ENCODE assay signal across 8 cellular contexts in genomic region chr13:108214511-108215383, GRCh38. TPM values are rescaled to one million over a fixed set of nuclear protein-coding genes. Genes with fewer than 3 reads are reported as not detected.
A peak's percentile ranks its signal among the peaks of the same experiment; 100 is the strongest.
DNase-seq lines count a peak whose midpoint lies in the region; ATAC-seq and TF ChIP-seq lines count a peak whose summit lies in the region.

No MANE protein-coding gene starts in this region.

- H3K4me3 Mint-ChIP-seq in activated CD4-positive, alpha-beta memory T cell treated with anti-CD3 and anti-CD28 coated beads, Interleukin-2, amount 10 ng/mL, durations not matched to agents 7 days and 5 days = peak overlapping the region; percentile 75

- ATAC-seq in Right ventricle myocardium inferior (no peak), psoas muscle (no peak), HG03521 (IDR thresholded peaks at IDR 0.05; ENCODE audit: unreplicated experiment) (no peak), HG02763 (IDR thresholded peaks at IDR 0.05; ENCODE audit: unreplicated experiment) (no peak)

- DNase-seq in Right ventricle myocardium inferior (ENCODE audit: missing footprints) = peak; percentile 63
- DNase-seq in cardiac septum (ENCODE audit: low spot score) = no peak
- DNase-seq in activated CD4-positive, alpha-beta memory T cell treated with anti-CD3 and anti-CD28 coated beads, Interleukin-2, amount 10 ng/mL, durations not matched to agents 7 days and 5 days = no peak
- DNase-seq in glomerular visceral epithelial cell (ENCODE audit: extremely low spot score) = peak; percentile 16
- DNase-seq in psoas muscle = peak; percentile 19 to 57
- DNase-seq in cerebellum (ENCODE audit: low spot score) = no peak

- CTCF ChIA-PET in activated CD4-positive, alpha-beta memory T cell treated with anti-CD3 and anti-CD28 coated beads, Interleukin-2, amount 10 ng/mL, durations not matched to agents 7 days and 5 days (lab: Charles Lee) = interaction anchor here (1.4 kb wide), 1 partner anchor 38 kb away, joined by 4 read pairs; no protein-coding TSS in a partner anchor

- no peaks in the 10 kb centered on the region for H3K27me3 Mint-ChIP-seq in activated CD4-positive, alpha-beta memory T cell treated with anti-CD3 and anti-CD28 coated beads, Interleukin-2, amount 10 ng/mL, durations not matched to agents 7 days and 5 days

- peak overlapping the region; percentile 65 for H3K27ac ChIP-seq in psoas muscle

- intact Hi-C loops in Right ventricle myocardium inferior (cut with DNase I) = no loop called here
- intact Hi-C loops in cardiac septum (cut with DNase I) = no loop called here
- intact Hi-C loops in psoas muscle (cut with DNase I) = no loop called here

- no peaks in the 10 kb centered on the region for H3K9me3 ChIP-seq in psoas muscle

- peaks cover 36% of the 10 kb centered on the region for H3K36me3 Mint-ChIP-seq in activated CD4-positive, alpha-beta memory T cell treated with anti-CD3 and anti-CD28 coated beads, Interleukin-2, amount 10 ng/mL, durations not matched to agents 7 days and 5 days (ENCODE audit: low read depth)

- TF ChIP-seq CTCF in psoas muscle (IDR thresholded peaks at IDR 0.05) = no peak

- peak overlapping the region; percentile 53 for H3K4me3 ChIP-seq in psoas muscle

- WGBS in psoas muscle, 3 donors = 7 to 9% (median 8%) methylated on average over 38 to 45 of the region's 45 CpGs

- POLR2A ChIA-PET in activated CD4-positive, alpha-beta memory T cell treated with anti-CD3 and anti-CD28 coated beads, Interleukin-2, amount 10 ng/mL, durations not matched to agents 7 days and 5 days (lab: Charles Lee) = interaction anchor here (1.5 kb wide), 1 partner anchor 10 kb away, joined by 4 read pairs; no protein-coding TSS in a partner anchor

- H3K27ac Mint-ChIP-seq in activated CD4-positive, alpha-beta memory T cell treated with anti-CD3 and anti-CD28 coated beads, Interleukin-2, amount 10 ng/mL, durations not matched to agents 7 days and 5 days = peak overlapping the region; percentile 50

- peaks cover 0 to 13% of the 10 kb centered on the region in 2 donors for H3K36me3 ChIP-seq in psoas muscle (ENCODE audit: insufficient read depth in 1 of 2, low read depth in 1 of 2)

- peaks cover 47% of the 10 kb centered on the region for H3K4me1 Mint-ChIP-seq in activated CD4-positive, alpha-beta memory T cell treated with anti-CD3 and anti-CD28 coated beads, Interleukin-2, amount 10 ng/mL, durations not matched to agents 7 days and 5 days

- H3K4me1 ChIP-seq in psoas muscle = peaks cover 23% of the 10 kb centered on the region

- H3K27me3 ChIP-seq in psoas muscle (ENCODE audit: insufficient read depth in 3 of 3, low read length in 2 of 3) = no peaks in the 10 kb centered on the region

- no peaks in the 10 kb centered on the region for H3K9me3 Mint-ChIP-seq in activated CD4-positive, alpha-beta memory T cell treated with anti-CD3 and anti-CD28 coated beads, Interleukin-2, amount 10 ng/mL, durations not matched to agents 7 days and 5 days

RNA-seq across cellular contexts. Expression of gene LIG4, which starts 0.6 kb away (rescaled TPM):
- 7.8 TPM for total RNA-seq in Right ventricle myocardium inferior
- 11.4 TPM for total RNA-seq in cardiac septum
- 10 to 100 TPM; 11.4 to 11.7 TPM for total RNA-seq in activated CD4-positive, alpha-beta memory T cell treated with anti-CD3 and anti-CD28 coated beads, Interleukin-2, amount 10 ng/mL, durations not matched to agents 7 days and 5 days
- total RNA-seq in psoas muscle = 10 to 100 TPM in 3 of 4 donors, 1 to 10 TPM in 1; 8.2 to 15.0 (median 10.6) TPM
- 10 to 100 TPM in 1 of 3 donors, 1 to 10 TPM in 2; 4.6 to 14.4 (median 5.4) TPM for polyA plus RNA-seq in psoas muscle
- 16.7 TPM for total RNA-seq in cerebellum

RNA-seq across cellular contexts. Expression of gene ABHD13, which starts 3.4 kb away (rescaled TPM):
- total RNA-seq in Right ventricle myocardium inferior (4.9 TPM), cardiac septum (5.5 TPM), psoas muscle (1 to 10 TPM; 4.2 to 8.9 (median 6.8) TPM), cerebellum (13.3 TPM)
- total RNA-seq in activated CD4-positive, alpha-beta memory T cell treated with anti-CD3 and anti-CD28 coated beads, Interleukin-2, amount 10 ng/mL, durations not matched to agents 7 days and 5 days = 10 to 100 TPM; 10.2 to 10.8 TPM
- polyA plus RNA-seq in psoas muscle = 10 to 100 TPM in 1 of 3 donors, 1 to 10 TPM in 2; 3.8 to 10.5 (median 5.7) TPM

RNA-seq across cellular contexts. Expression of gene TNFSF13B, which starts 54.8 kb away (rescaled TPM):
- total RNA-seq in Right ventricle myocardium inferior (2.1 TPM), cardiac septum (4.0 TPM), psoas muscle (1 to 10 TPM in 2 of 4 donors, under 1 TPM in 2; 0.80 to 1.5 (median 0.98) TPM), cerebellum (1.6 TPM)
- 10 to 100 TPM; 12.0 to 12.4 TPM for total RNA-seq in activated CD4-positive, alpha-beta memory T cell treated with anti-CD3 and anti-CD28 coated beads, Interleukin-2, amount 10 ng/mL, durations not matched to agents 7 days and 5 days
- under 1 TPM; 0.23 to 0.48 (median 0.27) TPM for polyA plus RNA-seq in psoas muscle

Comparison
In these comparisons a context has a peak if more than half of its experiments do, and no peak if none do; other contexts are left out.
1. DNase-seq: peak in Right ventricle myocardium inferior (single experiment), glomerular visceral epithelial cell (single experiment) and psoas muscle (2 of 2); none in cardiac septum (single experiment), activated CD4-positive, alpha-beta memory T cell treated with anti-CD3 and anti-CD28 coated beads, Interleukin-2, amount 10 ng/mL, durations not matched to agents 7 days and 5 days (single experiment) and cerebellum (single experiment).